ENCODE assay signal across 8 cellular contexts in genomic region chr2:61795408-61795807, GRCh38.
"Had no signal": no experiment of that assay in that cellular context is flagged by ENCODE, and none has a peak within 500 bp of the region (broad histone marks: within the 10 kb centered on the region; RNA-seq: fewer than 3 reads in every experiment).

No MANE protein-coding gene starts in this region.

- H3K4me3 ChIP-seq: GM12878 had no signal

- DNase-seq: GDM1, GF-D8 had no signal

- ATAC-seq: GM12878 had no signal

- FAIRE-seq: G401.6, GM12878, GM12891, GM12892, GM18507, GM19239 had no signal
